Comparison of ENCODE assay signal across 9 cellular contexts in genomic region chr22:32515074-32515473, GRCh38. TPM values are rescaled to one million over a fixed set of nuclear protein-coding genes. Genes with fewer than 3 reads are reported as not detected.
"Had no signal": no experiment of that assay in that cellular context is flagged by ENCODE, and none has a peak within 500 bp of the region (broad histone marks: within the 10 kb centered on the region; RNA-seq: fewer than 3 reads in every experiment).

No MANE protein-coding gene starts in this region.

- H3K4me3 ChIP-seq: GM23248 had no signal

- H3K27ac ChIP-seq: GM23248 had no signal

- FAIRE-seq: H54, HTR-8/SVneo had no signal

- H2AFZ ChIP-seq: GM23248 had no signal

- DNase-seq: GM23248, GOT3, H9, HCEC 1CT, KG1 had no signal

- H3K9ac ChIP-seq: GM23248 had no signal

RNA-seq across cellular contexts. Expression of gene BPIFC, which starts 50.8 kb away (rescaled TPM):
- total RNA-seq: GM23248, H9, HT-29 had no signal
- polyA plus RNA-seq: GM23248, IgD-negative memory B cell had no signal
